7 cellular contexts compared by ENCODE assay signal in the genomic region with DNA sequence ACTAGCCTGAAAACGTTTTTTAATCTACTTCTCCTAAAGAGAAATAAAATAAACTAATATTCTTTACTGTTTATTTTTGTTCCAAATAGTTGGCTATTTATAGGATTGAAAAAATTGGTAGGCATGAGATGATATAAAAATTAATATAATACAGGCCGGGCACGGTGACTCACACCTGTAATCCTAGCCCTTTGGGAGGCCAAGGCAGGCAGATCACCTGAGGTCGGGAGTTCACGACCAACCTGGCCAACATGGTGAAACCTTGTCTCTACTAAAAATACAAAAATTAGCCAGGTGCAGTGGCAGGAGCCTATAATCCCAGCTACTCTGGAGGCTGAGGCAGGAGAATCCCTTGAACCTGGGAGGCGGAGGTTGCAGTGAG.
DNase-seq lines count a peak whose midpoint lies in the region; ATAC-seq, FAIRE-seq and TF ChIP-seq lines count a peak whose summit lies in the region.
"Not testable (repeated sequence)": the region's sequence is repeated elsewhere in the genome, so short reads cannot be mapped to it uniquely, and the experiment has no call there.

No MANE protein-coding gene starts in this region.

- intact Hi-C loops in Calu3 (cut with micrococcal nuclease; ENCODE audit: unreplicated experiment) = loop anchor here (5.0 kb wide), 2 partner anchors 69 to 119 kb away; partner anchors contain the start of gene RAB3GAP1
- intact Hi-C loops in psoas muscle (cut with DNase I) = not testable (repeated sequence)

- not testable (repeated sequence) for TF ChIP-seq RAD21 in A549 (conservative IDR thresholded peaks at IDR 0.05 in 1 of 2, IDR thresholded peaks at IDR 0.05 in 1 of 2)

- BruUV-seq in Calu3 (replicated peaks; lab: Mats Ljungman, UMichigan) = not testable (repeated sequence)

- not testable (repeated sequence) for H3K27me3 Mint-ChIP-seq in Calu3 (ENCODE audit: unreplicated experiment)

- not testable (repeated sequence) for H3K9me3 Mint-ChIP-seq in Calu3 (ENCODE audit: low read depth, unreplicated experiment)

- peaks cover 14% of the 10 kb centered on the region for H3K4me1 Mint-ChIP-seq in Calu3 (ENCODE audit: low read depth, unreplicated experiment)

- not testable (repeated sequence) for TF ChIP-seq EP300 in A549 (IDR thresholded peaks at IDR 0.05)

- H3K36me3 Mint-ChIP-seq in Calu3 (ENCODE audit: insufficient read depth, unreplicated experiment) = peaks cover 14% of the 10 kb centered on the region

- not testable (repeated sequence) for TF ChIP-seq POLR2A in A549 (IDR thresholded peaks at IDR 0.05; ENCODE audit: low read length)

- H3K36me3 ChIP-seq in psoas muscle (ENCODE audit: insufficient read depth in 1 of 2, low read depth in 1 of 2) = peaks cover 2 to 54% of the 10 kb centered on the region in 2 donors

- 68% methylated on average over 6 of the region's 6 CpGs for WGBS in A549 (ENCODE audit: missing lambda C conversion rate)
- WGBS in psoas muscle, 3 donors = 53 to 75% (median 54%) methylated on average over 6 of the region's 6 CpGs

- FAIRE-seq in A204.1 (lab: Jason Lieb, UNC) = peak; percentile 37
- FAIRE-seq in A549 (lab: Jason Lieb, UNC) = not testable (repeated sequence)
- FAIRE-seq in G401.6 (lab: Jason Lieb, UNC) = peak; percentile 67

- TF ChIP-seq CTCF in 22Rv1 (IDR thresholded peaks at IDR 0.05); A549 (IDR thresholded peaks at IDR 0.05); Calu3 (IDR thresholded peaks at IDR 0.05; ENCODE audit: unreplicated experiment); psoas muscle (IDR thresholded peaks at IDR 0.05): not testable (repeated sequence)

- H3K27ac Mint-ChIP-seq in Calu3 (ENCODE audit: unreplicated experiment) = not testable (repeated sequence)

- H3K4me3 ChIP-seq in A549, psoas muscle: not testable (repeated sequence)

- H3K4me1 ChIP-seq in A549 = peaks cover 43% of the 10 kb centered on the region; the same call in 2 of the 3 replicates
- H3K4me1 ChIP-seq in psoas muscle = not testable (repeated sequence)

- H3K9me3 ChIP-seq in A549, psoas muscle: not testable (repeated sequence)

- H3K27me3 ChIP-seq in psoas muscle (ENCODE audit: insufficient read depth in 3 of 3, low read length in 2 of 3) = not testable (repeated sequence)

- CTCF ChIA-PET in A549 (lab: Yijun Ruan, JAX) = not testable (repeated sequence)
- CTCF ChIA-PET in Calu3 (lab: Charles Lee) = interaction anchor here (0.6 kb wide), 2 partner anchors 70 to 82 kb away, joined by 3 read pairs; partner anchors contain the start of gene RAB3GAP1

- H3K4me2 ChIP-seq in A549 = peak overlapping the region; percentile 20; the same call in 2 of the 3 replicates

- not testable (repeated sequence) for DNase-seq in A549 (ENCODE audit: low read depth in 1 of 2, low spot score in 1 of 2); epithelial cell of prostate (ENCODE audit: low read depth, low spot score); psoas muscle
- DNase-seq in Calu3 = peak; percentile 6

- H3K4me3 Mint-ChIP-seq in Calu3 (ENCODE audit: low read depth, unreplicated experiment) = not testable (repeated sequence)

- POLR2A ChIA-PET in A549 (lab: Yijun Ruan, JAX) = not testable (repeated sequence)

- H3K27ac ChIP-seq in 22Rv1 (peak overlapping the region; percentile 66), epithelial cell of prostate (peak overlapping the region; percentile 89)
- H3K27ac ChIP-seq in A549, psoas muscle: not testable (repeated sequence)

- ATAC-seq in A549 = not testable (repeated sequence)
- peak in 3 of 4 donors; percentile 40 to 84 (median 55) for ATAC-seq in psoas muscle
